In genomic region chr5:132635873-132636272, GRCh38 we compare ENCODE assay signal across 17 cellular contexts. TPM values are rescaled to one million over a fixed set of nuclear protein-coding genes. Genes with fewer than 3 reads are reported as not detected.
A peak's percentile ranks its signal among the peaks of the same experiment; 100 is the strongest.
DNase-seq lines count a peak whose midpoint lies in the region; ATAC-seq, FAIRE-seq and TF ChIP-seq lines count a peak whose summit lies in the region.
"Had no signal": no experiment of that assay in that cellular context is flagged by ENCODE, and none has a peak within 500 bp of the region (broad histone marks: within the 10 kb centered on the region; RNA-seq: fewer than 3 reads in every experiment).

No MANE protein-coding gene starts in this region.

- no peak overlapping the region for H3K27ac ChIP-seq in kidney (ENCODE audit: low read depth in 2 of 2, low read length in 2 of 2)
- H3K27ac ChIP-seq: colonic mucosa had no signal

- H3K4me3 ChIP-seq in kidney (ENCODE audit: low read length in 2 of 2): no peak overlapping the region
- H3K4me3 ChIP-seq: colonic mucosa, K562 had no signal

- TF ChIP-seq CTCF in kidney (IDR thresholded peaks at IDR 0.05; ENCODE audit: borderline replicate concordance, extremely low read depth, insufficient read depth): no peak

- H3K4me1 ChIP-seq in kidney (ENCODE audit: control insufficient read depth in 1 of 2, insufficient read depth in 1 of 2, low read depth in 1 of 2, low read length in 2 of 2): no peaks in the 10 kb centered on the region
- H3K4me1 ChIP-seq: colonic mucosa had no signal

- H3K27me3 Mint-ChIP-seq in activated naive CD8-positive, alpha-beta T cell treated with anti-CD3 and anti-CD28 coated beads, Interleukin-2, amount 50 U/mL, for 24 hours: no peaks in the 10 kb centered on the region
- H3K27me3 Mint-ChIP-seq: activated naive CD4-positive, alpha-beta T cell treated with anti-CD3 and anti-CD28 coated beads, Interleukin-2, amount 50 U/mL, for 24 hours; naive thymus-derived CD8-positive, alpha-beta T cell had no signal

- intact Hi-C loops in kidney (cut with DNase I): no loop called here

- peak; percentile 93 to 95 for ATAC-seq in activated CD4-positive, CD25-positive, alpha-beta regulatory T cell treated with anti-CD3 and anti-CD28 coated beads, Interleukin-2, amount 50 U/mL, for 24 hours
- ATAC-seq in GM21423 (IDR thresholded peaks at IDR 0.05; ENCODE audit: unreplicated experiment) (peak; percentile 45), HG03108 (IDR thresholded peaks at IDR 0.05; ENCODE audit: unreplicated experiment) (peak; percentile 43), GM19467 (IDR thresholded peaks at IDR 0.05; ENCODE audit: unreplicated experiment) (no peak)
- ATAC-seq in activated naive CD8-positive, alpha-beta T cell treated with anti-CD3 and anti-CD28 coated beads, Interleukin-2, amount 50 U/mL, for 24 hours: peak; percentile 79
- ATAC-seq: K562; naive thymus-derived CD8-positive, alpha-beta T cell had no signal

- peak overlapping the region; percentile 80 for H3K27ac Mint-ChIP-seq in activated naive CD8-positive, alpha-beta T cell treated with anti-CD3 and anti-CD28 coated beads, Interleukin-2, amount 50 U/mL, for 24 hours
- H3K27ac Mint-ChIP-seq: activated naive CD4-positive, alpha-beta T cell treated with anti-CD3 and anti-CD28 coated beads, Interleukin-2, amount 50 U/mL, for 24 hours had no signal

- peak overlapping the region; percentile 10 for H3K4me3 Mint-ChIP-seq in activated naive CD8-positive, alpha-beta T cell treated with anti-CD3 and anti-CD28 coated beads, Interleukin-2, amount 50 U/mL, for 24 hours
- H3K4me3 Mint-ChIP-seq: activated naive CD4-positive, alpha-beta T cell treated with anti-CD3 and anti-CD28 coated beads, Interleukin-2, amount 50 U/mL, for 24 hours; naive thymus-derived CD8-positive, alpha-beta T cell had no signal

- H3K4me1 Mint-ChIP-seq in activated naive CD8-positive, alpha-beta T cell treated with anti-CD3 and anti-CD28 coated beads, Interleukin-2, amount 50 U/mL, for 24 hours: peaks cover 66% of the 10 kb centered on the region

- no peak overlapping the region for H3K9ac ChIP-seq in kidney (ENCODE audit: low read length in 2 of 2)

- no peaks in the 10 kb centered on the region for H3K9me3 Mint-ChIP-seq in activated naive CD8-positive, alpha-beta T cell treated with anti-CD3 and anti-CD28 coated beads, Interleukin-2, amount 50 U/mL, for 24 hours
- H3K9me3 Mint-ChIP-seq: activated naive CD4-positive, alpha-beta T cell treated with anti-CD3 and anti-CD28 coated beads, Interleukin-2, amount 50 U/mL, for 24 hours; naive thymus-derived CD8-positive, alpha-beta T cell had no signal

- H3K9me3 ChIP-seq in kidney (ENCODE audit: control insufficient read depth in 1 of 2, low read length in 2 of 2): no peaks in the 10 kb centered on the region
- H3K9me3 ChIP-seq: colonic mucosa had no signal

- FAIRE-seq in kidney (lab: Jason Lieb, UNC): no peak
- FAIRE-seq: D721Med, K562, TTC549 had no signal

- peaks cover 19 to 32% of the 10 kb centered on the region in 2 donors for H3K36me3 ChIP-seq in kidney (ENCODE audit: control insufficient read depth in 1 of 2, insufficient read depth in 2 of 2, low read length in 2 of 2)
- H3K36me3 ChIP-seq: colonic mucosa had no signal

- no peak for DNase-seq in activated CD4-positive, CD25-positive, alpha-beta regulatory T cell treated with anti-CD3 and anti-CD28 coated beads, Interleukin-2, amount 50 U/mL, for 72 hours
- no peak for DNase-seq in activated naive CD8-positive, alpha-beta T cell treated with anti-CD3 and anti-CD28 coated beads, Interleukin-2, amount 50 U/mL, for 24 hours
- DNase-seq in NCI-H526 (lab: John Stamatoyannopoulos, UW) (no peak), kidney (no peak)
- DNase-seq: 8988T; colonic mucosa; naive thymus-derived CD8-positive, alpha-beta T cell had no signal

- H3K36me3 Mint-ChIP-seq in activated naive CD8-positive, alpha-beta T cell treated with anti-CD3 and anti-CD28 coated beads, Interleukin-2, amount 50 U/mL, for 24 hours (ENCODE audit: low read depth): peaks cover 44% of the 10 kb centered on the region

RNA-seq across cellular contexts. Expression of gene IL13, which starts 22.1 kb away (rescaled TPM):
- total RNA-seq in kidney: not detected
- not detected for polyA plus RNA-seq in kidney (ENCODE audit: insufficient read depth, low read depth, low replicate concordance)
- total RNA-seq: colonic mucosa, K562, RPMI7951, skeletal muscle tissue had no signal
- polyA plus RNA-seq: K562; naive thymus-derived CD8-positive, alpha-beta T cell had no signal

RNA-seq across cellular contexts. Expression of gene IL4, which starts 37.9 kb away (rescaled TPM):
- total RNA-seq in kidney: not detected
- polyA plus RNA-seq in kidney (ENCODE audit: insufficient read depth, low read depth, low replicate concordance): not detected
- total RNA-seq: colonic mucosa; K562; naive thymus-derived CD8-positive, alpha-beta T cell; RPMI7951; skeletal muscle tissue had no signal
- polyA plus RNA-seq: naive thymus-derived CD8-positive, alpha-beta T cell had no signal
